24 cellular contexts compared by ENCODE assay signal in genomic region chr9:75964431-75964830, GRCh38.
A peak's percentile ranks its signal among the peaks of the same experiment; 100 is the strongest.
DNase-seq lines count a peak whose midpoint lies in the region; ATAC-seq, FAIRE-seq and TF ChIP-seq lines count a peak whose summit lies in the region.
"Had no signal": no experiment of that assay in that cellular context is flagged by ENCODE, and none has a peak within 500 bp of the region (broad histone marks: within the 10 kb centered on the region; RNA-seq: fewer than 3 reads in every experiment).

No MANE protein-coding gene starts in this region.

- H3K4me2 ChIP-seq in keratinocyte (ENCODE audit: control insufficient read depth, extremely low read depth, insufficient read depth, low read depth, low read length) = peak overlapping the region; percentile 49
- H3K4me2 ChIP-seq: BLaER1, smooth muscle cell had no signal

- H2AFZ ChIP-seq in keratinocyte (ENCODE audit: control insufficient read depth, low read length) = peak overlapping the region; percentile 46

- no peaks in the 10 kb centered on the region for H3K27me3 Mint-ChIP-seq in WTC11 (ENCODE audit: low read depth)
- H3K27me3 Mint-ChIP-seq: activated CD8-positive, alpha-beta T cell treated with anti-CD3 and anti-CD28 coated beads for 36 hours had no signal

- peaks cover 5% of the 10 kb centered on the region for H3K9me3 Mint-ChIP-seq in WTC11
- H3K9me3 Mint-ChIP-seq: activated T-cell treated with anti-CD3 and anti-CD28 coated beads, Interleukin-2, amount 50 U/mL, for 4 hours; natural killer cell had no signal

- no peaks in the 10 kb centered on the region for H3K79me2 ChIP-seq in keratinocyte (ENCODE audit: control insufficient read depth, insufficient read depth, low read length)

- intact Hi-C loops in upper lobe of right lung (cut with DNase I) = no loop called here

- TF ChIP-seq CTCF in WTC11 (IDR thresholded peaks at IDR 0.05) (no peak), keratinocyte (optimal IDR thresholded peaks at IDR 0.05 in 1 of 3, IDR thresholded peaks at IDR 0.05 in 1 of 3, conservative IDR thresholded peaks at IDR 0.05 in 1 of 3; ENCODE audit: extremely low read depth in 1 of 3, insufficient read depth in 2 of 3, low read length in 3 of 3) (no peak), upper lobe of right lung (IDR thresholded peaks at IDR 0.05) (no peak)

- H3K4me1 ChIP-seq in keratinocyte (ENCODE audit: control insufficient read depth, extremely low read depth, insufficient read depth, low read length) (peaks cover 14% of the 10 kb centered on the region), upper lobe of right lung (peaks cover 8% of the 10 kb centered on the region)

- POLR2A ChIA-PET in WTC11 (lab: Charles Lee) = no interaction called here

- H3K9ac ChIP-seq in keratinocyte (ENCODE audit: control insufficient read depth, extremely low read depth, insufficient read depth, low read length) = no peak overlapping the region
- H3K9ac ChIP-seq: BLaER1 had no signal

- peaks cover 32% of the 10 kb centered on the region for H3K4me1 Mint-ChIP-seq in WTC11

- H3K27me3 ChIP-seq in keratinocyte (ENCODE audit: control insufficient read depth, extremely low read depth, insufficient read depth, low read length) = no peaks in the 10 kb centered on the region
- H3K27me3 ChIP-seq in upper lobe of right lung = no peaks in the 10 kb centered on the region
- H3K27me3 ChIP-seq: BLaER1, body of pancreas had no signal

- DNase-seq in DMS53 (lab: John Stamatoyannopoulos, UW) (peak; percentile 20), DMS53 treated with DMSO at 0.1 percent for 48 hours (lab: John Stamatoyannopoulos, UW; ENCODE audit: unreplicated experiment) (no peak), WTC11 (ENCODE audit: low spot score) (no peak), keratinocyte (ENCODE audit: low read depth, low spot score) (peak; percentile 80), upper lobe of right lung (no peak), DMS153 (lab: John Stamatoyannopoulos, UW) (no peak), NCI-H524 treated with DMSO at 0.1 percent for 48 hours (lab: John Stamatoyannopoulos, UW) (no peak)
- DNase-seq: activated CD8-positive, alpha-beta T cell treated with anti-CD3 and anti-CD28 coated beads for 36 hours; activated T-cell treated with anti-CD3 and anti-CD28 coated beads, Interleukin-2, amount 50 U/mL, for 4 hours; body of pancreas; natural killer cell; NCI-H1694 treated with DMSO at 0.1 percent for 48 hours; NCI-H446; SIG-M5; stimulated activated CD8-positive, alpha-beta memory T cell treated with anti-CD3 and anti-CD28 coated beads, Interleukin-4, amount 100 ng/mL, for 48 hours; substantia nigra; T-helper 2 cell had no signal

- FAIRE-seq in keratinocyte (lab: Jason Lieb, UNC) = peak; percentile 97
- FAIRE-seq: H1 had no signal

- H3K4me3 ChIP-seq in keratinocyte (ENCODE audit: control insufficient read depth in 2 of 3, extremely low read depth in 1 of 3, insufficient read depth in 2 of 3, low read depth in 1 of 3, low read length in 3 of 3) (no peak overlapping the region), upper lobe of right lung (no peak overlapping the region)
- H3K4me3 ChIP-seq: BLaER1, body of pancreas, lung, smooth muscle cell had no signal

- dilution Hi-C loops in keratinocyte (cut with MboI; ENCODE audit: extremely low pct_ligation_motif_present, low sequenced_read_pairs) = no loop called here

- H3K27ac Mint-ChIP-seq in WTC11 = no peak overlapping the region
- H3K27ac Mint-ChIP-seq: activated CD8-positive, alpha-beta T cell treated with anti-CD3 and anti-CD28 coated beads for 36 hours; activated naive CD4-positive, alpha-beta T cell treated with anti-CD3 and anti-CD28 coated beads, Interleukin-2, amount 50 U/mL, for 72 hours; natural killer cell had no signal

- no peak overlapping the region for H3K4me3 Mint-ChIP-seq in WTC11
- H3K4me3 Mint-ChIP-seq: activated CD8-positive, alpha-beta T cell treated with anti-CD3 and anti-CD28 coated beads for 36 hours; activated T-cell treated with anti-CD3 and anti-CD28 coated beads, Interleukin-2, amount 50 U/mL, for 4 hours; natural killer cell had no signal

- H3K9me3 ChIP-seq in keratinocyte (ENCODE audit: control insufficient read depth, low read depth, low read length) = no peaks in the 10 kb centered on the region
- no peaks in the 10 kb centered on the region for H3K9me3 ChIP-seq in upper lobe of right lung
- H3K9me3 ChIP-seq: BLaER1, body of pancreas had no signal

- H3K36me3 Mint-ChIP-seq in WTC11 = no peaks in the 10 kb centered on the region
- H3K36me3 Mint-ChIP-seq: natural killer cell had no signal

- CTCF ChIA-PET in WTC11 (lab: Charles Lee) = no interaction called here

- ATAC-seq in WTC11 = peak; percentile 55; the same call in 1 of the 2 replicates
- ATAC-seq in upper lobe of right lung = peak; percentile 41
- ATAC-seq in GM18502 (IDR thresholded peaks at IDR 0.05; ENCODE audit: poor library complexity, unreplicated experiment) = no peak
- ATAC-seq: activated CD8-positive, alpha-beta T cell treated with anti-CD3 and anti-CD28 coated beads for 36 hours; activated naive CD4-positive, alpha-beta T cell treated with anti-CD3 and anti-CD28 coated beads, Interleukin-2, amount 50 U/mL, for 72 hours; activated T-cell treated with anti-CD3 and anti-CD28 coated beads, Interleukin-2, amount 50 U/mL, for 4 hours; body of pancreas; natural killer cell had no signal

- H3K27ac ChIP-seq in keratinocyte (ENCODE audit: control insufficient read depth, insufficient read depth, low read length) = peak overlapping the region; percentile 78
- no peak overlapping the region for H3K27ac ChIP-seq in upper lobe of right lung
- H3K27ac ChIP-seq: 22Rv1, BLaER1, body of pancreas had no signal

- H3K36me3 ChIP-seq in keratinocyte (ENCODE audit: control insufficient read depth in 2 of 2, extremely low read depth in 1 of 2, insufficient read depth in 2 of 2, low read length in 2 of 2) = no peaks in the 10 kb centered on the region
- H3K36me3 ChIP-seq in upper lobe of right lung = no peaks in the 10 kb centered on the region
- H3K36me3 ChIP-seq: BLaER1 had no signal

- H4K20me1 ChIP-seq in keratinocyte (ENCODE audit: control insufficient read depth, extremely low read depth, insufficient read depth, low read length) = no peaks in the 10 kb centered on the region
- H4K20me1 ChIP-seq: BLaER1 had no signal

- H3K9me1 ChIP-seq in keratinocyte (ENCODE audit: control insufficient read depth, extremely low read depth, insufficient read depth, low read length) = no peaks in the 10 kb centered on the region

TF ChIP-seq in WTC11, 78 proteins besides CTCF, POLR2A, EP300 and RAD21:
- TF ChIP-seq RORB (CRISPR knock-in tag; IDR thresholded peaks at IDR 0.05) (no peak), E2F1 (CRISPR knock-in tag; IDR thresholded peaks at IDR 0.05) (no peak)

Comparison
In these comparisons a context has a peak if more than half of its experiments do, and no peak if none do; other contexts are left out.
1. DNase-seq: peak in DMS53 (single experiment) and keratinocyte (single experiment); none in DMS53 treated with DMSO at 0.1 percent for 48 hours (single experiment), WTC11 (single experiment), upper lobe of right lung (single experiment), DMS153 (single experiment) and NCI-H524 treated with DMSO at 0.1 percent for 48 hours (single experiment).